In genomic region chr1:119448112-119448511, GRCh38 we compare ENCODE assay signal across 1 cellular context.
TF ChIP-seq lines count a peak whose summit lies in the region.

No MANE protein-coding gene starts in this region.

TF ChIP-seq in H1, 55 proteins besides CTCF, POLR2A, EP300 and RAD21 (continued from another document):
- TF ChIP-seq BACH1 (IDR thresholded peaks at IDR 0.05; ENCODE audit: low read length) = no peak
- TF ChIP-seq BRCA1 (IDR thresholded peaks at IDR 0.05; ENCODE audit: low read depth, low read length) = no peak
- TF ChIP-seq GABPA (IDR thresholded peaks at IDR 0.05; ENCODE audit: borderline replicate concordance, insufficient read depth, low read length) = no peak
- TF ChIP-seq KDM4A (IDR thresholded peaks at IDR 0.05; ENCODE audit: low read depth, low read length, severe bottlenecking) = no peak
- TF ChIP-seq SP2 (IDR thresholded peaks at IDR 0.05; ENCODE audit: low read length) = no peak
- no peak for TF ChIP-seq CTBP2 (IDR thresholded peaks at IDR 0.05; ENCODE audit: borderline replicate concordance, insufficient read depth, insufficient read length, low read length)
- TF ChIP-seq SIN3A (conservative IDR thresholded peaks at IDR 0.05 in 1 of 2, IDR thresholded peaks at IDR 0.05 in 1 of 2; ENCODE audit: low read depth in 1 of 2, low read length in 2 of 2) = no peak
- TF ChIP-seq TCF12 (IDR thresholded peaks at IDR 0.05; ENCODE audit: low read depth, low read length) = no peak
- TF ChIP-seq E2F6 (IDR thresholded peaks at IDR 0.05) = no peak
- no peak for TF ChIP-seq KDM5A (IDR thresholded peaks at IDR 0.05; ENCODE audit: low read length)
- TF ChIP-seq ATF2 (IDR thresholded peaks at IDR 0.05; ENCODE audit: low read length) = no peak
- no peak for TF ChIP-seq EGR1 (IDR thresholded peaks at IDR 0.05; ENCODE audit: borderline replicate concordance, low read depth, low read length)
- TF ChIP-seq MAX (IDR thresholded peaks at IDR 0.05) = no peak
